8 cellular contexts compared by ENCODE assay signal in genomic region chr17:81684442-81684911, GRCh38. TPM values are rescaled to one million over a fixed set of nuclear protein-coding genes. Genes with fewer than 3 reads are reported as not detected.
DNase-seq lines count a peak whose midpoint lies in the region; ATAC-seq, FAIRE-seq and TF ChIP-seq lines count a peak whose summit lies in the region.

No MANE protein-coding gene starts in this region.

- ATAC-seq in A549: peak in 1 of 2 experiments; percentile 10; a peak in 4 of 6 replicates
- 0 out of 3 replicates have a peak, but pooled peaks have one; percentile 4 for ATAC-seq in GM23338
- no peak for ATAC-seq in HG03159 (IDR thresholded peaks at IDR 0.05; ENCODE audit: unreplicated experiment)
- no peak for ATAC-seq in GM19324 (IDR thresholded peaks at IDR 0.05; ENCODE audit: low FRiP score, unreplicated experiment)

- H3K4me1 ChIP-seq in A549 (peaks cover 25% of the 10 kb centered on the region), GM23338 (ENCODE audit: insufficient read depth) (peaks cover 6% of the 10 kb centered on the region), stomach smooth muscle (ENCODE audit: control insufficient read depth, insufficient read depth, low read length) (peaks cover 26% of the 10 kb centered on the region)

- H3K36me3 ChIP-seq in GM23338 (ENCODE audit: insufficient read depth) (no peaks in the 10 kb centered on the region), stomach smooth muscle (ENCODE audit: control insufficient read depth in 2 of 2, insufficient read depth in 2 of 2, low read length in 2 of 2) (peaks cover 7 to 24% of the 10 kb centered on the region in 2 donors)

- H2AFZ ChIP-seq in GM23338: no peak overlapping the region

- no peak for TF ChIP-seq RAD21 in A549 (conservative IDR thresholded peaks at IDR 0.05 in 1 of 2, IDR thresholded peaks at IDR 0.05 in 1 of 2)

- peak overlapping the region; percentile 80 for H3K27ac Mint-ChIP-seq in GM23338
- peak overlapping the region; percentile 86 for H3K27ac Mint-ChIP-seq in activated T-helper 2 cell treated with anti-CD3 and anti-CD28 coated beads, Interferon-gamma antibody, Interleukin-2, Interleukin-4, amounts not matched to agents 10 μg/mL and 5 μg/mL and 100 μg/mL, durations not matched to agents 14 hours and 24 hours and 36 hours

- H3K4me3 Mint-ChIP-seq in GM23338: peak overlapping the region; percentile 92
- peak overlapping the region; percentile 91 for H3K4me3 Mint-ChIP-seq in activated T-helper 2 cell treated with anti-CD3 and anti-CD28 coated beads, Interferon-gamma antibody, Interleukin-2, Interleukin-4, amounts not matched to agents 10 μg/mL and 5 μg/mL and 100 μg/mL, durations not matched to agents 14 hours and 24 hours and 36 hours (ENCODE audit: low read depth)

- no peak for TF ChIP-seq EP300 in A549 (IDR thresholded peaks at IDR 0.05)

- H3K79me2 ChIP-seq in GM23338 (replicated peaks; ENCODE audit: insufficient read depth): peaks cover 48% of the 10 kb centered on the region

- CTCF ChIA-PET in A549 (lab: Yijun Ruan, JAX): interaction anchor here (1.4 to 8.1 kb wide), 7 partner anchors 9 to 170 kb away, joined by 3 to 54 read pairs (median 8); partner anchors contain the start of gene MRPL12

- H3K27me3 ChIP-seq in GM23338 (ENCODE audit: insufficient read depth): no peaks in the 10 kb centered on the region
- no peaks in the 10 kb centered on the region for H3K27me3 ChIP-seq in stomach smooth muscle (ENCODE audit: control insufficient read depth in 1 of 2, insufficient read depth in 2 of 2, low read length in 2 of 2)

- H3K4me3 ChIP-seq in A549: peak overlapping the region; percentile 86
- H3K4me3 ChIP-seq in GM23338: peak overlapping the region; percentile 96
- peak overlapping the region; percentile 72 for H3K4me3 ChIP-seq in iPS-11a (ENCODE audit: low read depth, low read length)
- peak overlapping the region; percentile 81 to 92 for H3K4me3 ChIP-seq in stomach smooth muscle (ENCODE audit: low read length in 2 of 2)

- FAIRE-seq in A549 (lab: Jason Lieb, UNC): no peak

- DNase-seq in A549 (ENCODE audit: low read depth in 1 of 2, low spot score in 1 of 2) (peak in 1 of 2 experiments; percentile 77), GM23338 (ENCODE audit: low spot score) (peak; percentile 46), iPS-NIHi11 (ENCODE audit: low spot score) (no peak)
- DNase-seq in activated T-helper 2 cell treated with anti-CD3 and anti-CD28 coated beads, Interferon-gamma antibody, Interleukin-2, Interleukin-4, amounts not matched to agents 10 μg/mL and 5 μg/mL and 100 μg/mL, durations not matched to agents 14 hours and 24 hours and 36 hours (ENCODE audit: low spot score): no peak

- H3K27ac ChIP-seq in A549: peak overlapping the region; percentile 90 to 93
- H3K27ac ChIP-seq in GM23338 (ENCODE audit: low read depth): no peak overlapping the region
- no peak overlapping the region for H3K27ac ChIP-seq in stomach smooth muscle (ENCODE audit: low read length)

- peaks cover 11% of the 10 kb centered on the region for H3K27me3 Mint-ChIP-seq in GM23338 (ENCODE audit: insufficient read depth, low read depth, poor library complexity)
- no peaks in the 10 kb centered on the region for H3K27me3 Mint-ChIP-seq in activated T-helper 2 cell treated with anti-CD3 and anti-CD28 coated beads, Interferon-gamma antibody, Interleukin-2, Interleukin-4, amounts not matched to agents 10 μg/mL and 5 μg/mL and 100 μg/mL, durations not matched to agents 14 hours and 24 hours and 36 hours (ENCODE audit: low read depth)

- H3K4me1 Mint-ChIP-seq in GM23338: peaks cover 12% of the 10 kb centered on the region
- peaks cover 26% of the 10 kb centered on the region for H3K4me1 Mint-ChIP-seq in activated T-helper 2 cell treated with anti-CD3 and anti-CD28 coated beads, Interferon-gamma antibody, Interleukin-2, Interleukin-4, amounts not matched to agents 10 μg/mL and 5 μg/mL and 100 μg/mL, durations not matched to agents 14 hours and 24 hours and 36 hours (ENCODE audit: low read depth)

- H3K9me3 ChIP-seq in A549 (no peaks in the 10 kb centered on the region), stomach smooth muscle (ENCODE audit: control insufficient read depth in 2 of 2, low read length in 2 of 2) (no peaks in the 10 kb centered on the region)

- TF ChIP-seq CTCF in A549 (IDR thresholded peaks at IDR 0.05) (no peak), GM23338 (conservative IDR thresholded peaks at IDR 0.05; ENCODE audit: low read depth in 2 of 2) (no peak)

- intact Hi-C loops in activated T-helper 2 cell treated with anti-CD3 and anti-CD28 coated beads, Interferon-gamma antibody, Interleukin-2, Interleukin-4, amounts not matched to agents 10 μg/mL and 5 μg/mL and 100 μg/mL, durations not matched to agents 14 hours and 24 hours and 36 hours (cut with micrococcal nuclease): no loop called here

- H3K36me3 Mint-ChIP-seq in GM23338 (ENCODE audit: low read depth): peaks cover 38% of the 10 kb centered on the region
- peaks cover 50% of the 10 kb centered on the region for H3K36me3 Mint-ChIP-seq in activated T-helper 2 cell treated with anti-CD3 and anti-CD28 coated beads, Interferon-gamma antibody, Interleukin-2, Interleukin-4, amounts not matched to agents 10 μg/mL and 5 μg/mL and 100 μg/mL, durations not matched to agents 14 hours and 24 hours and 36 hours (ENCODE audit: low read depth)

- no peaks in the 10 kb centered on the region for H3K9me2 ChIP-seq in GM23338 (ENCODE audit: insufficient read depth)

- POLR2A ChIA-PET in A549 (lab: Yijun Ruan, JAX): interaction anchor here (1.0 to 3.8 kb wide), 5 partner anchors 9 to 239 kb away, joined by 3 to 42 read pairs (median 5); partner anchors contain the start of genes CCDC137, MCRIP1, MRPL12 and OXLD1

- WGBS in A549 (ENCODE audit: missing lambda C conversion rate): 7% methylated on average over 14 of the region's 16 CpGs

- H3F3A ChIP-seq in GM23338 (replicated peaks; ENCODE audit: low read depth): peaks cover 18% of the 10 kb centered on the region

- no peaks in the 10 kb centered on the region; the same call in 2 of the 3 replicates for H3K9me3 Mint-ChIP-seq in GM23338
- no peaks in the 10 kb centered on the region for H3K9me3 Mint-ChIP-seq in activated T-helper 2 cell treated with anti-CD3 and anti-CD28 coated beads, Interferon-gamma antibody, Interleukin-2, Interleukin-4, amounts not matched to agents 10 μg/mL and 5 μg/mL and 100 μg/mL, durations not matched to agents 14 hours and 24 hours and 36 hours

- H3K9ac ChIP-seq in stomach smooth muscle (ENCODE audit: low read length in 2 of 2): peak overlapping the region; percentile 68 to 80

- H3K4me2 ChIP-seq in A549 (peak overlapping the region; percentile 83), GM23338 (peak overlapping the region; percentile 99)

- H4K20me1 ChIP-seq in GM23338 (replicated peaks; ENCODE audit: insufficient read depth): peaks cover 8% of the 10 kb centered on the region; the same call in 1 of the 2 replicates

- TF ChIP-seq POLR2A in A549 (IDR thresholded peaks at IDR 0.05; ENCODE audit: low read length): no peak

RNA-seq across cellular contexts. Expression of gene HGS, which starts 0.7 kb away (rescaled TPM):
- polyA plus RNA-seq in A549 (2011; rRNA removed) (75.7 and 85.9 TPM in 2 replicates), A549 (2017; fragmentation: RNase III; extraction: RNeasy Plus Mini Kit Qiagen cat#74134 plus additional on column Dnase treatment) (127 to 130 TPM (median 129 TPM) in 3 replicates), GM23338 (2016; fragmentation: Nextera tagmentation; extraction: Ambion mirVana) (59.0 and 59.4 TPM in 2 replicates)
- polyA plus RNA-seq in A549 (2012; cell fraction: cytosol; rRNA removed): 129 and 170 TPM in 2 replicates
- 607 and 996 TPM in 2 replicates for polyA plus RNA-seq in A549 (2012; cell fraction: nucleus; rRNA removed)
- polyA minus RNA-seq in A549 (2011; rRNA and poly(A)+ RNA removed): 157 and 165 TPM in 2 replicates
- total RNA-seq in GM23338 (2014; rRNA removed; shearing (Covaris generic)): 66.9 and 90.2 TPM in 2 replicates
- total RNA-seq in activated T-helper 2 cell treated with anti-CD3 and anti-CD28 coated beads, Interferon-gamma antibody, Interleukin-2, Interleukin-4, amounts not matched to agents 10 μg/mL and 5 μg/mL and 100 μg/mL, durations not matched to agents 14 hours and 24 hours and 36 hours: 130 and 134 TPM in 2 replicates

RNA-seq across cellular contexts. Expression of gene ARL16, which starts 0.9 kb away (rescaled TPM):
- 43.8 and 45.2 TPM in 2 replicates for polyA plus RNA-seq in A549 (2011; rRNA removed)
- 68.1 and 77.4 TPM in 2 replicates for polyA plus RNA-seq in A549 (2012; cell fraction: cytosol; rRNA removed)
- 63.3 and 65.0 TPM in 2 replicates for polyA plus RNA-seq in A549 (2012; cell fraction: nucleus; rRNA removed)
- 52.8 to 55.8 TPM (median 53.6 TPM) in 3 replicates for polyA plus RNA-seq in A549 (2017; fragmentation: RNase III; extraction: RNeasy Plus Mini Kit Qiagen cat#74134 plus additional on column Dnase treatment)
- 19.1 and 21.4 TPM in 2 replicates for polyA minus RNA-seq in A549 (2011; rRNA and poly(A)+ RNA removed)
- total RNA-seq in GM23338 (2014; rRNA removed; shearing (Covaris generic)): 41.3 and 54.9 TPM in 2 replicates
- 39.6 and 40.4 TPM in 2 replicates for polyA plus RNA-seq in GM23338 (2016; fragmentation: Nextera tagmentation; extraction: Ambion mirVana)
- 33.3 and 35.0 TPM in 2 replicates for total RNA-seq in activated T-helper 2 cell treated with anti-CD3 and anti-CD28 coated beads, Interferon-gamma antibody, Interleukin-2, Interleukin-4, amounts not matched to agents 10 μg/mL and 5 μg/mL and 100 μg/mL, durations not matched to agents 14 hours and 24 hours and 36 hours

RNA-seq across cellular contexts. Expression of gene CCDC137, which starts 17.9 kb away (rescaled TPM):
- polyA plus RNA-seq in A549 (2011; rRNA removed) (16.6 and 22.6 TPM in 2 replicates), A549 (2017; fragmentation: RNase III; extraction: RNeasy Plus Mini Kit Qiagen cat#74134 plus additional on column Dnase treatment) (55.0 to 59.7 TPM (median 55.6 TPM) in 3 replicates), GM23338 (2016; fragmentation: Nextera tagmentation; extraction: Ambion mirVana) (69.3 and 73.4 TPM in 2 replicates)
- polyA plus RNA-seq in A549 (2012; cell fraction: cytosol; rRNA removed): 53.4 and 55.6 TPM in 2 replicates
- 43.4 and 48.9 TPM in 2 replicates for polyA plus RNA-seq in A549 (2012; cell fraction: nucleus; rRNA removed)
- polyA minus RNA-seq in A549 (2011; rRNA and poly(A)+ RNA removed): 5.5 TPM in 2 replicates
- total RNA-seq in GM23338 (2014; rRNA removed; shearing (Covaris generic)): 22.3 and 26.1 TPM in 2 replicates
- 50.8 and 51.7 TPM in 2 replicates for total RNA-seq in activated T-helper 2 cell treated with anti-CD3 and anti-CD28 coated beads, Interferon-gamma antibody, Interleukin-2, Interleukin-4, amounts not matched to agents 10 μg/mL and 5 μg/mL and 100 μg/mL, durations not matched to agents 14 hours and 24 hours and 36 hours

RNA-seq across cellular contexts. Expression of gene OXLD1, which starts 18.1 kb away (rescaled TPM):
- polyA plus RNA-seq in A549 (2011; rRNA removed): 34.6 and 38.7 TPM in 2 replicates
- polyA plus RNA-seq in A549 (2012; cell fraction: cytosol; rRNA removed): 109 and 124 TPM in 2 replicates
- 94.2 and 127 TPM in 2 replicates for polyA plus RNA-seq in A549 (2012; cell fraction: nucleus; rRNA removed)
- polyA plus RNA-seq in A549 (2017; fragmentation: RNase III; extraction: RNeasy Plus Mini Kit Qiagen cat#74134 plus additional on column Dnase treatment): 43.9 to 47.7 TPM (median 47.1 TPM) in 3 replicates
- 7.2 and 7.7 TPM in 2 replicates for polyA minus RNA-seq in A549 (2011; rRNA and poly(A)+ RNA removed)
- total RNA-seq in GM23338 (2014; rRNA removed; shearing (Covaris generic)): 46.0 and 76.2 TPM in 2 replicates
- polyA plus RNA-seq in GM23338 (2016; fragmentation: Nextera tagmentation; extraction: Ambion mirVana): 64.9 and 73.0 TPM in 2 replicates
- total RNA-seq in activated T-helper 2 cell treated with anti-CD3 and anti-CD28 coated beads, Interferon-gamma antibody, Interleukin-2, Interleukin-4, amounts not matched to agents 10 μg/mL and 5 μg/mL and 100 μg/mL, durations not matched to agents 14 hours and 24 hours and 36 hours: 51.3 and 52.7 TPM in 2 replicates

RNA-seq across cellular contexts. Expression of gene MRPL12, which starts 18.7 kb away (rescaled TPM):
- 152 and 161 TPM in 2 replicates for polyA plus RNA-seq in A549 (2011; rRNA removed)
- polyA plus RNA-seq in A549 (2012; cell fraction: cytosol; rRNA removed): 448 and 453 TPM in 2 replicates
- 235 and 273 TPM in 2 replicates for polyA plus RNA-seq in A549 (2012; cell fraction: nucleus; rRNA removed)
- polyA plus RNA-seq in A549 (2017; fragmentation: RNase III; extraction: RNeasy Plus Mini Kit Qiagen cat#74134 plus additional on column Dnase treatment): 197 to 233 TPM (median 215 TPM) in 3 replicates
- 71.5 and 83.4 TPM in 2 replicates for polyA minus RNA-seq in A549 (2011; rRNA and poly(A)+ RNA removed)
- total RNA-seq in GM23338 (2014; rRNA removed; shearing (Covaris generic)): 50.9 and 53.2 TPM in 2 replicates
- polyA plus RNA-seq in GM23338 (2016; fragmentation: Nextera tagmentation; extraction: Ambion mirVana): 140 and 153 TPM in 2 replicates
- total RNA-seq in activated T-helper 2 cell treated with anti-CD3 and anti-CD28 coated beads, Interferon-gamma antibody, Interleukin-2, Interleukin-4, amounts not matched to agents 10 μg/mL and 5 μg/mL and 100 μg/mL, durations not matched to agents 14 hours and 24 hours and 36 hours: 175 and 179 TPM in 2 replicates

Comparison
In these comparisons a context has a peak if more than half of its experiments do, and no peak if none do; other contexts are left out.
1. H3K27ac ChIP-seq: peak in A549 (2 of 2); none in GM23338 (single experiment) and stomach smooth muscle (single experiment).
2. Peak in every context shown above with its lines, with median percentiles within 50 percentile points of each other: H3K4me3 ChIP-seq.